Comparison of ENCODE assay signal across 19 cellular contexts in genomic region chr10:17506859-17507471, GRCh38. TPM values are rescaled to one million over a fixed set of nuclear protein-coding genes. Genes with fewer than 3 reads are reported as not detected.
A peak's percentile ranks its signal among the peaks of the same experiment; 100 is the strongest.
DNase-seq lines count a peak whose midpoint lies in the region; ATAC-seq and TF ChIP-seq lines count a peak whose summit lies in the region.
"Had no signal": no experiment of that assay in that cellular context is flagged by ENCODE, and none has a peak within 500 bp of the region (broad histone marks: within the 10 kb centered on the region; RNA-seq: fewer than 3 reads in every experiment).

No MANE protein-coding gene starts in this region.

- intact Hi-C loops in CD14-positive monocyte (cut with micrococcal nuclease) = no loop called here
- intact Hi-C loops in CD4-positive, alpha-beta T cell (cut with DNase I, micrococcal nuclease) = no loop called here
- intact Hi-C loops in uterus (cut with DNase I; ENCODE audit: low total_unique reads) = no loop called here

- no peaks in the 10 kb centered on the region for H3K4me1 ChIP-seq in uterus
- H3K4me1 ChIP-seq: testis had no signal

- CTCF ChIA-PET in CD4-positive, alpha-beta T cell (lab: Charles Lee) = interaction anchor here (1.3 kb wide), 1 partner anchor 10 kb away, joined by 3 read pairs; no protein-coding TSS in a partner anchor

- TF ChIP-seq POLR2A in uterus (IDR thresholded peaks at IDR 0.05) = no peak

- peaks cover 0 to 2% (median 0%) of the 10 kb centered on the region in 3 donors for H3K27me3 Mint-ChIP-seq in CD14-positive monocyte (ENCODE audit: low read depth in 3 of 3)
- H3K27me3 Mint-ChIP-seq in CD4-positive, alpha-beta T cell = no peaks in the 10 kb centered on the region
- no peaks in the 10 kb centered on the region for H3K27me3 Mint-ChIP-seq in T-helper 2 cell treated with Interferon-gamma antibody and Interleukin-4, amounts not matched to agents 5 μg/mL and 100 μg/mL, for 36 hours (ENCODE audit: low read depth)
- no peaks in the 10 kb centered on the region for H3K27me3 Mint-ChIP-seq in central memory CD8-positive, alpha-beta T cell

- H3K4me1 Mint-ChIP-seq in CD14-positive monocyte = peaks cover 36% of the 10 kb centered on the region
- peaks cover 24% of the 10 kb centered on the region for H3K4me1 Mint-ChIP-seq in CD4-positive, alpha-beta T cell (ENCODE audit: low read depth)
- peaks cover 35% of the 10 kb centered on the region for H3K4me1 Mint-ChIP-seq in T-helper 2 cell treated with Interferon-gamma antibody and Interleukin-4, amounts not matched to agents 5 μg/mL and 100 μg/mL, for 36 hours (ENCODE audit: low read depth)
- peaks cover 75% of the 10 kb centered on the region for H3K4me1 Mint-ChIP-seq in central memory CD8-positive, alpha-beta T cell
- H3K4me1 Mint-ChIP-seq: WTC11 had no signal

- ATAC-seq in CD4-positive, alpha-beta T cell (ENCODE audit: poor library complexity) = no peak
- ATAC-seq in central memory CD8-positive, alpha-beta T cell (replicated peaks; ENCODE audit: extremely low read depth, poor library complexity, severe bottlenecking) = no peak
- ATAC-seq: WTC11 had no signal

- H3K27me3 ChIP-seq in CD4-positive, alpha-beta T cell (ENCODE audit: control insufficient read depth, insufficient read depth, low read length) = no peaks in the 10 kb centered on the region
- no peaks in the 10 kb centered on the region for H3K27me3 ChIP-seq in uterus
- H3K27me3 ChIP-seq: BLaER1, cardiac muscle cell, esophagus muscularis mucosa, neutrophil, spleen, testis had no signal

- DNase-seq in CD14-positive monocyte (ENCODE audit: low spot score) (no peak), uterus (no peak), 8988T (no peak), NCI-H2227 treated with DMSO at 0.1 percent for 48 hours (lab: John Stamatoyannopoulos, UW) (no peak)
- no peak for DNase-seq in CD4-positive, alpha-beta T cell
- DNase-seq in T-helper 2 cell treated with Interferon-gamma antibody and Interleukin-4, amounts not matched to agents 5 μg/mL and 100 μg/mL, for 36 hours (ENCODE audit: low spot score) = no peak
- no peak for DNase-seq in central memory CD8-positive, alpha-beta T cell (ENCODE audit: low spot score in 2 of 2)
- DNase-seq: DMS79, NCI-H1417 treated with DMSO at 0.1 percent for 48 hours, NCI-H82, RPMI8226, spleen, testis had no signal

- H3K27ac ChIP-seq in CD4-positive, alpha-beta T cell (ENCODE audit: low read depth, low read length) = no peak overlapping the region
- no peak overlapping the region for H3K27ac ChIP-seq in uterus
- H3K27ac ChIP-seq: BLaER1, cardiac muscle cell, esophagus muscularis mucosa, neutrophil, testis had no signal

- no peak overlapping the region for H3K4me3 ChIP-seq in uterus
- H3K4me3 ChIP-seq: BLaER1, cardiac muscle cell, esophagus muscularis mucosa, spleen, testis had no signal

- H3K9me3 ChIP-seq in CD4-positive, alpha-beta T cell (ENCODE audit: control insufficient read depth, low read length) = no peaks in the 10 kb centered on the region
- H3K9me3 ChIP-seq in uterus = no peaks in the 10 kb centered on the region
- H3K9me3 ChIP-seq: esophagus muscularis mucosa, neutrophil, spleen, testis had no signal

- no peak for TF ChIP-seq CTCF in CD14-positive monocyte (IDR thresholded peaks at IDR 0.05)
- no peak for TF ChIP-seq CTCF in CD4-positive, alpha-beta T cell (IDR thresholded peaks at IDR 0.05)
- no peak for TF ChIP-seq CTCF in uterus (IDR thresholded peaks at IDR 0.05)

- no peaks in the 10 kb centered on the region for H3K36me3 ChIP-seq in uterus
- H3K36me3 ChIP-seq: BLaER1, cardiac muscle cell, esophagus muscularis mucosa, neutrophil, spleen had no signal

- peak overlapping the region in 2 of 7 donors; percentile 16 to 75 for H3K27ac Mint-ChIP-seq in CD14-positive monocyte
- H3K27ac Mint-ChIP-seq in CD4-positive, alpha-beta T cell = peak overlapping the region; percentile 28
- peak overlapping the region; percentile 56 for H3K27ac Mint-ChIP-seq in T-helper 2 cell treated with Interferon-gamma antibody and Interleukin-4, amounts not matched to agents 5 μg/mL and 100 μg/mL, for 36 hours
- peak overlapping the region; percentile 87 for H3K27ac Mint-ChIP-seq in central memory CD8-positive, alpha-beta T cell (ENCODE audit: low read depth)
- H3K27ac Mint-ChIP-seq: WTC11 had no signal

- no peaks in the 10 kb centered on the region for H3K9me3 Mint-ChIP-seq in CD14-positive monocyte
- no peaks in the 10 kb centered on the region for H3K9me3 Mint-ChIP-seq in CD4-positive, alpha-beta T cell
- peaks cover 9% of the 10 kb centered on the region for H3K9me3 Mint-ChIP-seq in T-helper 2 cell treated with Interferon-gamma antibody and Interleukin-4, amounts not matched to agents 5 μg/mL and 100 μg/mL, for 36 hours
- H3K9me3 Mint-ChIP-seq in central memory CD8-positive, alpha-beta T cell = peaks cover 4% of the 10 kb centered on the region

- POLR2A ChIA-PET in CD4-positive, alpha-beta T cell (lab: Charles Lee) = no interaction called here

- peak overlapping the region; percentile 0 to 35 for H3K4me3 Mint-ChIP-seq in CD14-positive monocyte
- H3K4me3 Mint-ChIP-seq in CD4-positive, alpha-beta T cell = no peak overlapping the region
- peak overlapping the region; percentile 20 for H3K4me3 Mint-ChIP-seq in T-helper 2 cell treated with Interferon-gamma antibody and Interleukin-4, amounts not matched to agents 5 μg/mL and 100 μg/mL, for 36 hours
- peak overlapping the region; percentile 50 for H3K4me3 Mint-ChIP-seq in central memory CD8-positive, alpha-beta T cell
- H3K4me3 Mint-ChIP-seq: WTC11 had no signal

- H3K36me3 Mint-ChIP-seq in CD14-positive monocyte = no peaks in the 10 kb centered on the region
- H3K36me3 Mint-ChIP-seq in CD4-positive, alpha-beta T cell (ENCODE audit: low read depth) = no peaks in the 10 kb centered on the region
- H3K36me3 Mint-ChIP-seq in T-helper 2 cell treated with Interferon-gamma antibody and Interleukin-4, amounts not matched to agents 5 μg/mL and 100 μg/mL, for 36 hours (ENCODE audit: low read depth) = peaks cover 3% of the 10 kb centered on the region
- peaks cover 6% of the 10 kb centered on the region for H3K36me3 Mint-ChIP-seq in central memory CD8-positive, alpha-beta T cell (ENCODE audit: insufficient read depth)

RNA-seq across cellular contexts. Expression of gene ST8SIA6, which starts 52.6 kb away (rescaled TPM):
- polyA plus RNA-seq in CD14-positive monocyte = under 1 TPM in 1 of 2 donors, not detected in 1; 0.11 TPM
- total RNA-seq in CD4-positive, alpha-beta T cell = under 1 TPM; 0.19 to 0.34 TPM
- 1 to 10 TPM in 2 of 4 donors, under 1 TPM in 1, not detected in 1; 0.77 to 1.9 (median 1.1) TPM for total RNA-seq in uterus
- total RNA-seq: cardiac muscle cell, HT-29 had no signal
